Comparison of ENCODE assay signal across 12 cellular contexts in the genomic region with DNA sequence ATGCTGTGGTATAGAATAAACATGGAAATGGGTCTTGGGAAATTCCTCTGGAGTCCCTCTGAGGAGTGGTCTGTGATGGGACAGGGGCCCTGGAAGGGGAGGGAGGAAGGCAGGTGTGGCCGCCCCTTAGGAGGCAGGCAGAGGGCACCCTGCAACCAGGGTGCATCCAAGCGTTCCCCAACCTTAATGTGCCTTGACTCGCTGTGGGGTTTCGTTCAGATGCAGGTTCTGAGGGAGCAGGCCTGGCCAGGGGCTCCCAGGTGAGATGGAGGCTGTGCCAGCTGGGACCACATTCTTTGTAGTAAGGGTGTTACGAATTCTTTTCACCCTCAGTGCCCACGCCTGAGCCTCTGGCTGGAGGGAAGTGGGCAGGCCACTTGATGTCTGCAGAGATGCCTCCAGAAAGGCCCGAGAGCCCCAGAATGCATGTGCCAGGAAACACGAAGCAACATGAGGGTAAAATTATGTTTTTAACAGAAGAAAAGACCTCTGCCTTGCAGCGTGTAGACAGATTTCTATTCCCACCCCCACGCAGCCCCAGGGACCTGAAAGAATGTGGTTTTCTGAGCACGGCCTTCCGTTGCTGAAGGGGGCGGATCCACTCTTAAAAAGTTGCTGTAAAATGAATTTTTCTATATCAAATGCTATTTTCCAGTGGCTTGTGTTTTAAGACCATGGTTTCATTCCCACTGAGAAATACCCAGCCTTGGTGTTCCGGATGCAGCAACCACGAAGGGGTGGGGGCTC.
DNase-seq lines count a peak whose midpoint lies in the region; ATAC-seq and TF ChIP-seq lines count a peak whose summit lies in the region.
"Had no signal": no experiment of that assay in that cellular context is flagged by ENCODE, and none has a peak within 500 bp of the region (broad histone marks: within the 10 kb centered on the region; RNA-seq: fewer than 3 reads in every experiment).

No MANE protein-coding gene starts in this region.

- no peak overlapping the region for H3K4me3 Mint-ChIP-seq in activated CD4-positive, alpha-beta T cell treated with anti-CD3 and anti-CD28 coated beads, Interleukin-2, amount 10 ng/mL, durations not matched to agents 24 days and 14 days
- H3K4me3 Mint-ChIP-seq in activated CD8-positive, alpha-beta memory T cell treated with anti-CD3 and anti-CD28 coated beads, Interleukin-2, amount 10 ng/mL, durations not matched to agents 7 days and 5 days, result no peak overlapping the region
- H3K4me3 Mint-ChIP-seq: memory B cell had no signal

- no peak overlapping the region for H2AK5ac ChIP-seq in IMR-90 (ENCODE audit: low read depth, low read length)

- DNase-seq in IMR-90, result no peak
- DNase-seq in activated CD4-positive, alpha-beta T cell treated with anti-CD3 and anti-CD28 coated beads, Interleukin-2, amount 10 ng/mL, durations not matched to agents 24 days and 14 days, result peak; percentile 65
- peak; percentile 59 for DNase-seq in fibroblast of pulmonary artery (ENCODE audit: low read depth)
- DNase-seq in NOMO-1 treated with DMSO at 0.1 percent for 48 hours (lab: John Stamatoyannopoulos, UW; ENCODE audit: unreplicated experiment), result no peak
- DNase-seq in activated CD8-positive, alpha-beta memory T cell treated with anti-CD3 and anti-CD28 coated beads, Interleukin-2, amount 10 ng/mL, durations not matched to agents 7 days and 5 days, result no peak
- DNase-seq: MM.1S, NCI-H226, OCI-M1 had no signal

- no peak overlapping the region for H3K9ac ChIP-seq in IMR-90 (ENCODE audit: low read depth, low read length)

- H3K4me3 ChIP-seq in IMR-90 (ENCODE audit: insufficient read depth, low read depth, low read length) (no peak overlapping the region), fibroblast of pulmonary artery (replicated peaks; ENCODE audit: low read depth, low read length) (no peak overlapping the region), skin epidermis (no peak overlapping the region)

- H3K36me3 ChIP-seq in IMR-90 (ENCODE audit: control insufficient read depth, insufficient read depth, low read length), result no peaks in the 10 kb centered on the region

- no peak overlapping the region for H3K56ac ChIP-seq in IMR-90 (ENCODE audit: extremely low read depth, insufficient read depth, low read length)

- in situ Hi-C loops in IMR-90 (cut with MboI; ENCODE audit: low sequenced_read_pairs), result no loop called here

- H3K14ac ChIP-seq in IMR-90 (replicated peaks; ENCODE audit: low read depth, low read length), result no peak overlapping the region

- CTCF ChIA-PET in IMR-90 (lab: Yijun Ruan, JAX), result no interaction called here
- CTCF ChIA-PET in activated CD8-positive, alpha-beta memory T cell treated with anti-CD3 and anti-CD28 coated beads, Interleukin-2, amount 10 ng/mL, durations not matched to agents 7 days and 5 days (lab: Charles Lee), result no interaction called here

- H3K23ac ChIP-seq in IMR-90 (ENCODE audit: low read depth, low read length), result no peak overlapping the region

- BruUV-seq in IMR-90 (replicated peaks; lab: Mats Ljungman, UMichigan), result no TSS peak

- no peak for TF ChIP-seq RAD21 in IMR-90 (IDR thresholded peaks at IDR 0.05; ENCODE audit: low read length)

- H3K4me2 ChIP-seq in IMR-90 (ENCODE audit: low read depth, low read length), result no peak overlapping the region

- H3K4me1 ChIP-seq in IMR-90 (ENCODE audit: control insufficient read depth, insufficient read depth, low read length), result peaks cover 7% of the 10 kb centered on the region; the same call in 1 of the 2 replicates

- peak overlapping the region in 1 of 2 experiments; percentile 29; a peak in 1 of 4 replicates for H4K8ac ChIP-seq in IMR-90 (ENCODE audit: low read depth in 2 of 2, low read length in 2 of 2)

- no peaks in the 10 kb centered on the region for H4K20me1 ChIP-seq in IMR-90 (ENCODE audit: insufficient read depth, low read length)

- H3K4me1 Mint-ChIP-seq in activated CD4-positive, alpha-beta T cell treated with anti-CD3 and anti-CD28 coated beads, Interleukin-2, amount 10 ng/mL, durations not matched to agents 24 days and 14 days, result peaks cover 14% of the 10 kb centered on the region
- peaks cover 10% of the 10 kb centered on the region for H3K4me1 Mint-ChIP-seq in activated CD8-positive, alpha-beta memory T cell treated with anti-CD3 and anti-CD28 coated beads, Interleukin-2, amount 10 ng/mL, durations not matched to agents 7 days and 5 days

- intact Hi-C loops in IMR-90 (cut with micrococcal nuclease), result no loop called here
- intact Hi-C loops in activated CD4-positive, alpha-beta T cell treated with anti-CD3 and anti-CD28 coated beads, Interleukin-2, amount 10 ng/mL, durations not matched to agents 24 days and 14 days (cut with micrococcal nuclease), result loop anchor here (10.0 kb wide), 1 partner anchor 286 kb away; no protein-coding TSS in a partner anchor

- H4K5ac ChIP-seq in IMR-90 (ENCODE audit: low read depth, low read length), result no peak overlapping the region

- H3K79me1 ChIP-seq in IMR-90 (ENCODE audit: low read depth in 1 of 2, low read length in 2 of 2), result no peaks in the 10 kb centered on the region

- H3K4ac ChIP-seq in IMR-90 (ENCODE audit: low read depth, low read length), result peak overlapping the region; percentile 9; the same call in 1 of the 2 replicates

- H2AFZ ChIP-seq in IMR-90 (replicated peaks; ENCODE audit: low read length, poor library complexity), result peak overlapping the region; percentile 29

- H2AK9ac ChIP-seq in IMR-90 (replicated peaks; ENCODE audit: low read depth, low read length, poor library complexity), result no peak overlapping the region

- no peaks in the 10 kb centered on the region for H3K36me3 Mint-ChIP-seq in activated CD4-positive, alpha-beta T cell treated with anti-CD3 and anti-CD28 coated beads, Interleukin-2, amount 10 ng/mL, durations not matched to agents 24 days and 14 days (ENCODE audit: low read depth)
- no peaks in the 10 kb centered on the region for H3K36me3 Mint-ChIP-seq in activated CD8-positive, alpha-beta memory T cell treated with anti-CD3 and anti-CD28 coated beads, Interleukin-2, amount 10 ng/mL, durations not matched to agents 7 days and 5 days

- no peak overlapping the region for H2BK5ac ChIP-seq in IMR-90 (ENCODE audit: low read depth, low read length, poor library complexity, severe bottlenecking)

- no peak overlapping the region for H2BK15ac ChIP-seq in IMR-90 (ENCODE audit: low read depth, low read length)

- WGBS in IMR-90 (ENCODE audit: extremely low coverage in 2 of 2, insufficient read length in 1 of 2), 2 experiments, result 100% methylated on average over 1 of the region's 15 CpGs; no CpG with 5 or more reads in 1 of the 2 experiments

- dilution Hi-C loops in IMR-90 (cut with HindIII; ENCODE audit: low sequenced_read_pairs, unreplicated experiment), result no loop called here

- H3K27me3 Mint-ChIP-seq in activated CD4-positive, alpha-beta T cell treated with anti-CD3 and anti-CD28 coated beads, Interleukin-2, amount 10 ng/mL, durations not matched to agents 24 days and 14 days, result no peaks in the 10 kb centered on the region
- no peaks in the 10 kb centered on the region for H3K27me3 Mint-ChIP-seq in activated CD8-positive, alpha-beta memory T cell treated with anti-CD3 and anti-CD28 coated beads, Interleukin-2, amount 10 ng/mL, durations not matched to agents 7 days and 5 days

- TF ChIP-seq CTCF in IMR-90 (conservative IDR thresholded peaks at IDR 0.05; ENCODE audit: low read depth, low read length), result no peak
- no peak for TF ChIP-seq CTCF in fibroblast of pulmonary artery (IDR thresholded peaks at IDR 0.05; ENCODE audit: low read length, missing control alignments)

- peaks cover 3% of the 10 kb centered on the region for H3K9me3 Mint-ChIP-seq in activated CD4-positive, alpha-beta T cell treated with anti-CD3 and anti-CD28 coated beads, Interleukin-2, amount 10 ng/mL, durations not matched to agents 24 days and 14 days
- peaks cover 3% of the 10 kb centered on the region for H3K9me3 Mint-ChIP-seq in activated CD8-positive, alpha-beta memory T cell treated with anti-CD3 and anti-CD28 coated beads, Interleukin-2, amount 10 ng/mL, durations not matched to agents 7 days and 5 days (ENCODE audit: low read depth)

- no peak overlapping the region; the same call in 1 of the 2 replicates for H4K91ac ChIP-seq in IMR-90 (ENCODE audit: insufficient read depth, low read depth, low read length)

- TF ChIP-seq POLR2A in IMR-90 (IDR thresholded peaks at IDR 0.05; ENCODE audit: low read depth, low read length), result no peak

- ATAC-seq in IMR-90 (ENCODE audit: low read depth), result no peak
- ATAC-seq in HG03520 (IDR thresholded peaks at IDR 0.05; ENCODE audit: unreplicated experiment), result no peak
- no peak for ATAC-seq in activated CD8-positive, alpha-beta memory T cell treated with anti-CD3 and anti-CD28 coated beads, Interleukin-2, amount 10 ng/mL, durations not matched to agents 7 days and 5 days
- ATAC-seq in GM18511 (IDR thresholded peaks at IDR 0.05; ENCODE audit: unreplicated experiment), result no peak

- H2BK120ac ChIP-seq in IMR-90 (ENCODE audit: low read depth, low read length), result no peak overlapping the region

- H3K27ac ChIP-seq in IMR-90 (ENCODE audit: insufficient read depth, low read length), result no peak overlapping the region
- peak overlapping the region in 17 of 21 experiments; percentile 20 to 69 (median 37) for H3K27ac ChIP-seq in skin epidermis

- no peak overlapping the region for H3K18ac ChIP-seq in IMR-90 (ENCODE audit: low read depth, low read length)

- H2BK20ac ChIP-seq in IMR-90 (ENCODE audit: low read depth, low read length), result peak overlapping the region; percentile 37; the same call in 1 of the 2 replicates

- no peaks in the 10 kb centered on the region for H3K27me3 ChIP-seq in IMR-90 (ENCODE audit: control insufficient read depth, insufficient read depth, low read length)

- no peak overlapping the region for H3K27ac Mint-ChIP-seq in activated CD4-positive, alpha-beta T cell treated with anti-CD3 and anti-CD28 coated beads, Interleukin-2, amount 10 ng/mL, durations not matched to agents 24 days and 14 days
- no peak overlapping the region for H3K27ac Mint-ChIP-seq in activated CD8-positive, alpha-beta memory T cell treated with anti-CD3 and anti-CD28 coated beads, Interleukin-2, amount 10 ng/mL, durations not matched to agents 7 days and 5 days
- H3K27ac Mint-ChIP-seq: memory B cell had no signal

- POLR2A ChIA-PET in IMR-90 (lab: Charles Lee; ENCODE audit: unreplicated experiment), result no interaction called here

- peaks cover 3% of the 10 kb centered on the region; the same call in 1 of the 2 replicates for H3K9me1 ChIP-seq in IMR-90 (ENCODE audit: insufficient read depth, low read length)

- H3K9me3 ChIP-seq in IMR-90 (ENCODE audit: control insufficient read depth, insufficient read depth, low read length), result peaks cover 6% of the 10 kb centered on the region

TF ChIP-seq in IMR-90, 13 proteins besides CTCF, POLR2A, EP300 and RAD21:
- no peak for TF ChIP-seq FOS (IDR thresholded peaks at IDR 0.05; ENCODE audit: low read depth, low read length)
- TF ChIP-seq BHLHE40 (IDR thresholded peaks at IDR 0.05; ENCODE audit: low read depth, low read length), result no peak

Comparison
In these comparisons a context has a peak if more than half of its experiments do, and no peak if none do; other contexts are left out.
1. DNase-seq: peak in activated CD4-positive, alpha-beta T cell treated with anti-CD3 and anti-CD28 coated beads, Interleukin-2, amount 10 ng/mL, durations not matched to agents 24 days and 14 days (single experiment) and fibroblast of pulmonary artery (single experiment); none in IMR-90 (single experiment), NOMO-1 treated with DMSO at 0.1 percent for 48 hours (single experiment) and activated CD8-positive, alpha-beta memory T cell treated with anti-CD3 and anti-CD28 coated beads, Interleukin-2, amount 10 ng/mL, durations not matched to agents 7 days and 5 days (single experiment).